In genomic region chr2:121211251-121211650, GRCh38 we compare ENCODE assay signal across 18 cellular contexts.
A peak's percentile ranks its signal among the peaks of the same experiment; 100 is the strongest.
DNase-seq lines count a peak whose midpoint lies in the region; ATAC-seq and TF ChIP-seq lines count a peak whose summit lies in the region.
"Had no signal": no experiment of that assay in that cellular context is flagged by ENCODE, and none has a peak within 500 bp of the region (broad histone marks: within the 10 kb centered on the region; RNA-seq: fewer than 3 reads in every experiment).

No MANE protein-coding gene starts in this region.

- H3K27me3 ChIP-seq in lower lobe of right lung (ENCODE audit: low read depth): no peaks in the 10 kb centered on the region
- no peaks in the 10 kb centered on the region for H3K27me3 ChIP-seq in upper lobe of right lung
- H3K27me3 ChIP-seq: thyroid gland had no signal

- no peaks in the 10 kb centered on the region for H3K36me3 ChIP-seq in lower lobe of right lung
- H3K36me3 ChIP-seq in upper lobe of right lung: no peaks in the 10 kb centered on the region
- H3K36me3 ChIP-seq: heart left ventricle, thyroid gland had no signal

- peak; percentile 53 for DNase-seq in NCI-H146 treated with DMSO at 0.1 percent for 48 hours (lab: John Stamatoyannopoulos, UW; ENCODE audit: unreplicated experiment)
- DNase-seq in epithelial cell of prostate (ENCODE audit: low read depth, low spot score): no peak
- DNase-seq in lower lobe of right lung: peak; percentile 60
- peak; percentile 76 for DNase-seq in upper lobe of right lung
- DNase-seq in NCI-H1436 (lab: John Stamatoyannopoulos, UW): no peak
- DNase-seq in NCI-H1436 treated with DMSO at 0.1 percent for 48 hours (lab: John Stamatoyannopoulos, UW): no peak
- no peak for DNase-seq in NCI-H345 treated with DMSO at 0.1 percent for 48 hours (lab: John Stamatoyannopoulos, UW; ENCODE audit: unreplicated experiment)
- DNase-seq: activated CD8-positive, alpha-beta memory T cell treated with anti-CD3 and anti-CD28 coated beads, Interleukin-2, amount 50 U/mL, for 48 hours; activated gamma-delta T cell; CD8-positive, alpha-beta memory T cell; cortex of kidney; H7; NCI-H1417; SHP77; stimulated activated naive CD4-positive, alpha-beta T cell had no signal

- intact Hi-C loops in lower lobe of right lung (cut with DNase I) (no loop called here), upper lobe of right lung (cut with DNase I) (no loop called here)

- TF ChIP-seq CTCF in lower lobe of right lung (IDR thresholded peaks at IDR 0.05) (no peak), upper lobe of right lung (IDR thresholded peaks at IDR 0.05) (no peak)

- H3K27ac ChIP-seq in epithelial cell of prostate (peak overlapping the region; percentile 64), lower lobe of right lung (peak overlapping the region; percentile 13), upper lobe of right lung (peak overlapping the region; percentile 42)
- H3K27ac ChIP-seq: heart left ventricle, thyroid gland, WERI-Rb-1 had no signal

- H3K9me3 ChIP-seq in lower lobe of right lung (no peaks in the 10 kb centered on the region), upper lobe of right lung (no peaks in the 10 kb centered on the region)
- H3K9me3 ChIP-seq: heart left ventricle, thyroid gland had no signal

- H3K4me3 ChIP-seq in lower lobe of right lung: no peak overlapping the region
- H3K4me3 ChIP-seq in upper lobe of right lung: no peak overlapping the region
- H3K4me3 ChIP-seq: heart left ventricle, thyroid gland had no signal

- H3K4me1 ChIP-seq in lower lobe of right lung (peaks cover 9% of the 10 kb centered on the region), upper lobe of right lung (no peaks in the 10 kb centered on the region)
- H3K4me1 ChIP-seq: heart left ventricle, thyroid gland had no signal

- peak; percentile 80 to 90 for ATAC-seq in lower lobe of right lung
- peak; percentile 80 for ATAC-seq in upper lobe of right lung

Comparison
In these comparisons a context has a peak if more than half of its experiments do, and no peak if none do; other contexts are left out.
1. DNase-seq: peak in NCI-H146 treated with DMSO at 0.1 percent for 48 hours (single experiment), lower lobe of right lung (single experiment) and upper lobe of right lung (single experiment); none in epithelial cell of prostate (single experiment), NCI-H1436 (single experiment), NCI-H1436 treated with DMSO at 0.1 percent for 48 hours (single experiment) and NCI-H345 treated with DMSO at 0.1 percent for 48 hours (single experiment).
2. H3K27ac ChIP-seq: peak in every context shown above with its lines; median percentile 64 in epithelial cell of prostate; 42 in upper lobe of right lung; 13 in lower lobe of right lung.